8 cellular contexts compared by ENCODE assay signal in the genomic region with DNA sequence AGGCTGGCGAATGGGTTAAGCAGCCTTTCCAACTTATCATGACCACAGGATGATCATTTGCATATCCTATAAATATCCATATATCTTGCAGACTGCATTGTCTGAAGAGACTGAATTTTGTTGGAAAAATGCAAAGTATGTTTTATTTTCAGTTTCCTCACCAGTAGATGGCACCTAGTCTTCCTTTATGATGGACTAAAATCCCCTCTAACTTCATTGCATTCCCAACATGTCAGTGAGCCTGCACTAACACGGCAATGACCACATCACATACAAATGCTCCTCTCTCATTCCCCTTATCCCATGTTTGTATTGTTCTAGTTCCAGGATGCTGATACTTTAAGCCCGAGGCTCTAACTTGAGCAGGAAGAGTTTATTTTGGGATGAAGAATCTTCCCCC. TPM values are rescaled to one million over a fixed set of nuclear protein-coding genes. Genes with fewer than 3 reads are reported as not detected.
DNase-seq lines count a peak whose midpoint lies in the region; ATAC-seq and TF ChIP-seq lines count a peak whose summit lies in the region.

No MANE protein-coding gene starts in this region.

- TF ChIP-seq CTCF in AG04450 (IDR thresholded peaks at IDR 0.05; ENCODE audit: low read depth, low read length) (peak; percentile 41), SK-N-SH (IDR thresholded peaks at IDR 0.05) (peak; percentile 47), heart left ventricle (IDR thresholded peaks at IDR 0.05) (peak in 8 of 12 donors; percentile 8 to 48 (median 32)), thoracic aorta (IDR thresholded peaks at IDR 0.05) (peak; percentile 26)

- H2AFZ ChIP-seq in SK-N-SH (ENCODE audit: low read depth): no peak overlapping the region

- no peak overlapping the region for H3K4me2 ChIP-seq in SK-N-SH

- H3K27me3 Mint-ChIP-seq in effector memory CD8-positive, alpha-beta T cell: peaks cover 24 to 28% of the 10 kb centered on the region in 2 donors

- intact Hi-C loops in heart left ventricle (cut with DNase I): no loop called here

- no peaks in the 10 kb centered on the region; a peak in 1 of 4 replicates for H3K4me1 ChIP-seq in SK-N-SH (ENCODE audit: control insufficient read depth in 1 of 2, insufficient read depth in 2 of 2, low read depth in 1 of 2, low read length in 1 of 2)
- peaks cover 0 to 8% (median 0%) of the 10 kb centered on the region in 12 donors for H3K4me1 ChIP-seq in heart left ventricle
- peaks cover 0 to 7% of the 10 kb centered on the region in 2 donors for H3K4me1 ChIP-seq in thoracic aorta (ENCODE audit: control insufficient read depth in 1 of 2, low read depth in 2 of 2)

- WGBS in SK-N-SH (ENCODE audit: low lambda C conversion rate): 14% methylated on average over 3 of the region's 3 CpGs
- WGBS in heart left ventricle, 4 donors: 12 to 33% (median 25%) methylated on average over 3 of the region's 3 CpGs

- CTCF ChIA-PET in AG04450 (lab: Charles Lee) (no interaction called here), HEK293T (lab: Yijun Ruan, JAX) (no interaction called here), SK-N-SH (lab: Yijun Ruan, JAX) (no interaction called here)

- H3K9ac ChIP-seq in SK-N-SH: no peak overlapping the region

- H3K9me3 ChIP-seq in AG04450 (ENCODE audit: control insufficient read depth, insufficient read depth, low read length): no peaks in the 10 kb centered on the region
- no peaks in the 10 kb centered on the region for H3K9me3 ChIP-seq in SK-N-SH
- H3K9me3 ChIP-seq in heart left ventricle: no peaks in the 10 kb centered on the region
- H3K9me3 ChIP-seq in thoracic aorta: no peaks in the 10 kb centered on the region

- H3K27ac ChIP-seq in AG04450 (ENCODE audit: low read depth, low read length): no peak overlapping the region
- H3K27ac ChIP-seq in SK-N-SH (ENCODE audit: low read depth in 2 of 2, low read length in 1 of 2): no peak overlapping the region
- no peak overlapping the region for H3K27ac ChIP-seq in heart left ventricle
- no peak overlapping the region for H3K27ac ChIP-seq in thoracic aorta

- POLR2A ChIA-PET in AG04450 (lab: Yijun Ruan, JAX) (no interaction called here), HEK293T (lab: Yijun Ruan, JAX) (no interaction called here), SK-N-SH (lab: Yijun Ruan, JAX) (no interaction called here)

- no peak for TF ChIP-seq POLR2A in heart left ventricle (IDR thresholded peaks at IDR 0.05)
- no peak for TF ChIP-seq POLR2A in GM18505 (IDR thresholded peaks at IDR 0.05; ENCODE audit: borderline replicate concordance, extremely low read depth, insufficient read depth, insufficient read length)

- H3K4me3 Mint-ChIP-seq in effector memory CD8-positive, alpha-beta T cell: no peak overlapping the region

- no peaks in the 10 kb centered on the region for H3K79me2 ChIP-seq in SK-N-SH (ENCODE audit: insufficient read depth)

- H3K36me3 Mint-ChIP-seq in effector memory CD8-positive, alpha-beta T cell (ENCODE audit: insufficient read depth): no peaks in the 10 kb centered on the region

- H3K4me1 Mint-ChIP-seq in effector memory CD8-positive, alpha-beta T cell (ENCODE audit: low read depth in 2 of 2): peaks cover 0 to 3% of the 10 kb centered on the region in 2 donors

- DNase-seq in AG04450 (ENCODE audit: low read depth, low spot score) (peak; percentile 15), HEK293T (ENCODE audit: extremely low spot score) (peak; percentile 38), SK-N-SH (peak; percentile 4), heart left ventricle (no peak), thoracic aorta (ENCODE audit: low spot score) (no peak)
- no peak for DNase-seq in activated CD4-positive, alpha-beta T cell treated with anti-CD3 and anti-CD28 coated beads, Interleukin-2, amount 50 U/mL, for 4 hours
- DNase-seq in effector memory CD8-positive, alpha-beta T cell: no peak

- H3K9me2 ChIP-seq in SK-N-SH: no peaks in the 10 kb centered on the region

- no peak overlapping the region for H3K27ac Mint-ChIP-seq in effector memory CD8-positive, alpha-beta T cell

- no peaks in the 10 kb centered on the region for H3F3A ChIP-seq in SK-N-SH (replicated peaks; ENCODE audit: insufficient read depth)

- ATAC-seq in heart left ventricle (peak in 2 of 4 donors; percentile 11 to 55), thoracic aorta (ENCODE audit: insufficient number of reproducible peaks, low FRiP score, low read depth) (no peak), GM18505 (IDR thresholded peaks at IDR 0.05; ENCODE audit: unreplicated experiment) (no peak)
- ATAC-seq in effector memory CD8-positive, alpha-beta T cell (replicated peaks): no peak

- H3K36me3 ChIP-seq in SK-N-SH (replicated peaks in 1 of 2; ENCODE audit: control insufficient read depth in 1 of 2, insufficient read depth in 2 of 2, low read length in 1 of 2): no peaks in the 10 kb centered on the region
- H3K36me3 ChIP-seq in heart left ventricle: no peaks in the 10 kb centered on the region
- H3K36me3 ChIP-seq in thoracic aorta: no peaks in the 10 kb centered on the region

- no peaks in the 10 kb centered on the region for H3K9me3 Mint-ChIP-seq in effector memory CD8-positive, alpha-beta T cell

- peak; percentile 45 for TF ChIP-seq RAD21 in SK-N-SH (IDR thresholded peaks at IDR 0.05; ENCODE audit: low read length)

- no peak for TF ChIP-seq EP300 in SK-N-SH (IDR thresholded peaks at IDR 0.05; ENCODE audit: borderline replicate concordance in 1 of 2, low read depth in 1 of 2, low read length in 1 of 2)

- H3K4me3 ChIP-seq in AG04450 (ENCODE audit: low read depth, low read length) (no peak overlapping the region), SK-N-SH (ENCODE audit: low read depth in 2 of 2, low read length in 1 of 2) (no peak overlapping the region), heart left ventricle (no peak overlapping the region), thoracic aorta (no peak overlapping the region)

- H3K27me3 ChIP-seq in AG04450 (ENCODE audit: control insufficient read depth, insufficient read depth, low read length): no peaks in the 10 kb centered on the region
- H3K27me3 ChIP-seq in SK-N-SH (ENCODE audit: insufficient read depth): peaks cover 10% of the 10 kb centered on the region; the same call in 1 of the 2 replicates
- peaks cover 0 to 22% (median 7%) of the 10 kb centered on the region in 9 donors for H3K27me3 ChIP-seq in heart left ventricle
- H3K27me3 ChIP-seq in thoracic aorta (replicated peaks; ENCODE audit: insufficient read depth): no peaks in the 10 kb centered on the region

- no peaks in the 10 kb centered on the region for H4K20me1 ChIP-seq in SK-N-SH (ENCODE audit: insufficient read depth)

TF ChIP-seq in HEK293T, 16 proteins besides CTCF, POLR2A, EP300 and RAD21:
- TF ChIP-seq L3MBTL2 (conservative IDR thresholded peaks at IDR 0.05): no peak
- TF ChIP-seq FOXK2 (IDR thresholded peaks at IDR 0.05): no peak
- no peak for TF ChIP-seq NFRKB (IDR thresholded peaks at IDR 0.05)
- no peak for TF ChIP-seq LEF1 (IDR thresholded peaks at IDR 0.05; ENCODE audit: borderline replicate concordance)
- TF ChIP-seq HDGF (IDR thresholded peaks at IDR 0.05; ENCODE audit: borderline replicate concordance): no peak
- TF ChIP-seq ELF4 (IDR thresholded peaks at IDR 0.05): no peak
- TF ChIP-seq TARDBP (IDR thresholded peaks at IDR 0.05): no peak
- no peak for TF ChIP-seq SP1 (IDR thresholded peaks at IDR 0.05)
- no peak for TF ChIP-seq FOXA1 (IDR thresholded peaks at IDR 0.05)
- TF ChIP-seq, protein P1, sequence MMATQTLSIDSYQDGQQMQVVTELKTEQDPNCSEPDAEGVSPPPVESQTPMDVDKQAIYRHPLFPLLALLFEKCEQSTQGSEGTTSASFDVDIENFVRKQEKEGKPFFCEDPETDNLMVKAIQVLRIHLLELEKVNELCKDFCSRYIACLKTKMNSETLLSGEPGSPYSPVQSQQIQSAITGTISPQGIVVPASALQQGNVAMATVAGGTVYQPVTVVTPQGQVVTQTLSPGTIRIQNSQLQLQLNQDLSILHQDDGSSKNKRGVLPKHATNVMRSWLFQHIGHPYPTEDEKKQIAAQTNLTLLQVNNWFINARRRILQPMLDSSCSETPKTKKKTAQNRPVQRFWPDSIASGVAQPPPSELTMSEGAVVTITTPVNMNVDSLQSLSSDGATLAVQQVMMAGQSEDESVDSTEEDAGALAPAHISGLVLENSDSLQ (IDR thresholded peaks at IDR 0.05): no peak
- TF ChIP-seq CTBP1 (IDR thresholded peaks at IDR 0.05; ENCODE audit: borderline replicate concordance): no peak

TF ChIP-seq in SK-N-SH, 30 proteins besides CTCF, POLR2A, EP300 and RAD21 (continues in another document):
- TF ChIP-seq ELF1 (IDR thresholded peaks at IDR 0.05) (no peak), JUND (IDR thresholded peaks at IDR 0.05) (no peak), MEF2A (IDR thresholded peaks at IDR 0.05; ENCODE audit: borderline replicate concordance, low read depth) (no peak), SIN3A (IDR thresholded peaks at IDR 0.05; ENCODE audit: borderline replicate concordance, low read depth, low read length) (no peak), TCF12 (IDR thresholded peaks at IDR 0.05) (no peak), CHD2 (IDR thresholded peaks at IDR 0.05; ENCODE audit: low read length, partially characterized antibody) (no peak), RXRA (IDR thresholded peaks at IDR 0.05; ENCODE audit: borderline replicate concordance, low read depth) (no peak), GABPA (IDR thresholded peaks at IDR 0.05; ENCODE audit: low read depth) (no peak), EZH2phosphoT487 (IDR thresholded peaks at IDR 0.05; ENCODE audit: borderline replicate concordance, low read depth) (no peak)

RNA-seq across cellular contexts. Expression of a gene that starts 24.7 kb away (rescaled TPM):
- polyA plus RNA-seq in AG04450 (2011; rRNA removed) (not detected in 2 replicates), SK-N-SH (2012; rRNA removed) (not detected in 2 replicates), heart left ventricle (1 to 10 TPM in 1 of 2 donors, under 1 TPM in 1; 0.04 to 1.9 TPM)
- not detected in 2 replicates for polyA minus RNA-seq in AG04450 (2011; rRNA and poly(A)+ RNA removed)
- not detected in 2 replicates for polyA plus RNA-seq in SK-N-SH (2012; cell fraction: cytosol; rRNA removed)
- polyA plus RNA-seq in SK-N-SH (2012; cell fraction: nucleus; rRNA removed): not detected in 2 replicates
- total RNA-seq in heart left ventricle (1 to 10 TPM in 7 of 9 donors, under 1 TPM in 2; 0.80 to 3.5 (median 1.9) TPM), thoracic aorta (1 to 10 TPM in 1 of 2 donors, under 1 TPM in 1; 0.49 to 1.5 TPM)

Comparison
In these comparisons a context has a peak if more than half of its experiments do, and no peak if none do; other contexts are left out.
1. DNase-seq: peak in AG04450 (single experiment), HEK293T (single experiment) and SK-N-SH (single experiment); none in heart left ventricle (0 of 5), thoracic aorta (single experiment), activated CD4-positive, alpha-beta T cell treated with anti-CD3 and anti-CD28 coated beads, Interleukin-2, amount 50 U/mL, for 4 hours (0 of 2) and effector memory CD8-positive, alpha-beta T cell (0 of 3).
2. Peak in every context shown above with its lines, with median percentiles within 50 percentile points of each other: CTCF ChIP-seq.